17 cellular contexts compared by ENCODE assay signal in the genomic region with DNA sequence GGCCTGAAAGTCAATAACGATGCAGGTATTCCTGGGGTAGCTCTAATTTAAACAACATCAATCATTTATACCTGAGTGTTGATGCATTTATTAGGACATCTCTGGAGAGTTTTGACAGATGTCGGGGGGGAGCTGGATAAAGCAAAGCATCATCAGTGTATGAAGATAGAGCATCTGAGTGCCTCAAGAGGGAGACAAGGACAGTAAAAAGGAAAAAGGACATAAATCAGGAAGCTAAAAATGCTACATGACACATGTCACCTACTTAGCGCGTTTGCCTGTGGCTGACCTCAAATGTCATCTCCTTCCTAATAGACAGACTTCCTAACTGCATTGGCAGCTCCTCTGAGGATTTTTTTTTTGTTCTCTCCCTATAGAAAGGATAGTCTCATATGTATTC.
DNase-seq lines count a peak whose midpoint lies in the region.
"Had no signal": no experiment of that assay in that cellular context is flagged by ENCODE, and none has a peak within 500 bp of the region (broad histone marks: within the 10 kb centered on the region; RNA-seq: fewer than 3 reads in every experiment).

No MANE protein-coding gene starts in this region.

- peak in 2 of 3 experiments; percentile 7 to 66 for DNase-seq in NCI-H1417 (lab: John Stamatoyannopoulos, UW)
- no peak for DNase-seq in NCI-H1417 treated with DMSO at 0.1 percent for 48 hours (lab: John Stamatoyannopoulos, UW)
- peak; percentile 12 for DNase-seq in SW480 (ENCODE audit: low spot score)
- peak; percentile 4 for DNase-seq in iPS-NIHi7 (ENCODE audit: extremely low spot score)
- no peak for DNase-seq in GOT3 (lab: John Stamatoyannopoulos, UW)
- DNase-seq in DMS53 treated with DMSO at 0.1 percent for 48 hours (lab: John Stamatoyannopoulos, UW; ENCODE audit: unreplicated experiment) = no peak
- DNase-seq in NCI-H1105 (lab: John Stamatoyannopoulos, UW) = no peak
- DNase-seq: 8988T; ACHN; AML-193; BE2C; Calu3; CD4-positive, alpha-beta T cell; CD8-positive, alpha-beta memory T cell; DMS79 treated with DMSO at 0.1 percent for 48 hours; GF-D8; HFFc6 had no signal

Comparison
In these comparisons a context has a peak if more than half of its experiments do, and no peak if none do; other contexts are left out.
1. DNase-seq: peak in NCI-H1417 (2 of 3), SW480 (single experiment) and iPS-NIHi7 (single experiment); none in NCI-H1417 treated with DMSO at 0.1 percent for 48 hours (single experiment), GOT3 (single experiment), DMS53 treated with DMSO at 0.1 percent for 48 hours (single experiment) and NCI-H1105 (single experiment).